ENCODE assay signal across 2 cellular contexts in the genomic region with DNA sequence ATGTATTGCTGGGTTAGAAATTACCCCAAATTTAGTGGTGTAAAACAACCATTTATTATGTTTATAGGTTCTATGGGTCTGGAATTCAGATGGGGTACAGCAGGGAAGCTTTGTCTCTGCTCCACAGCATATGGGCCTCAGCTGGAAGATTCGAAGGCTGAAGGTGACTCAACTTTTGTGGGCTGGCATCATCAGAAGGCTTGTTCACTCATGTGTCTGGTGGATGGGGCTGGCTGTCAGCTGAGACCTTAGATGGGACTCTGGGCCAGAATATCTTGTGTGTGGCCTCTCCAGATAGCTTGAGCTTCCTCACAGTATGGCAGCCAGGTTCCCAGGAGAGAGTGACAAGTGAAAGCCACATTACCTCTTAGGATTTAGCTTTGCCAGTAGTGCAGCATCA.
TF ChIP-seq lines count a peak whose summit lies in the region.

No MANE protein-coding gene starts in this region.

TF ChIP-seq in IMR-90, 13 proteins besides CTCF, POLR2A, EP300 and RAD21:
- TF ChIP-seq BHLHE40 (IDR thresholded peaks at IDR 0.05; ENCODE audit: low read depth, low read length), result no peak
- TF ChIP-seq MXI1 (IDR thresholded peaks at IDR 0.05; ENCODE audit: borderline replicate concordance, low read depth, low read length), result no peak
- no peak for TF ChIP-seq RFX5 (IDR thresholded peaks at IDR 0.05; ENCODE audit: low read depth, low read length)
- no peak for TF ChIP-seq NFE2L2 (IDR thresholded peaks at IDR 0.05; ENCODE audit: low read depth, low read length)
- TF ChIP-seq FOS (IDR thresholded peaks at IDR 0.05; ENCODE audit: low read depth, low read length), result no peak
TF ChIP-seq in IMR-90: peak in this region for 0.

TF ChIP-seq in HepG2, 621 proteins besides CTCF, POLR2A, EP300 and RAD21:
- TF ChIP-seq ZNF879 (CRISPR knock-in tag; IDR thresholded peaks at IDR 0.05) (no peak), PRPF4 (IDR thresholded peaks at IDR 0.05; ENCODE audit: low read depth, low read length, poor library complexity, severe bottlenecking) (no peak), HOXA3 (CRISPR knock-in tag; IDR thresholded peaks at IDR 0.05) (no peak), ZNF10 (CRISPR knock-in tag; IDR thresholded peaks at IDR 0.05; ENCODE audit: borderline replicate concordance, low read depth) (no peak), CENPT (CRISPR knock-in tag; IDR thresholded peaks at IDR 0.05; ENCODE audit: low read depth) (no peak)
- TF ChIP-seq, protein P1, sequence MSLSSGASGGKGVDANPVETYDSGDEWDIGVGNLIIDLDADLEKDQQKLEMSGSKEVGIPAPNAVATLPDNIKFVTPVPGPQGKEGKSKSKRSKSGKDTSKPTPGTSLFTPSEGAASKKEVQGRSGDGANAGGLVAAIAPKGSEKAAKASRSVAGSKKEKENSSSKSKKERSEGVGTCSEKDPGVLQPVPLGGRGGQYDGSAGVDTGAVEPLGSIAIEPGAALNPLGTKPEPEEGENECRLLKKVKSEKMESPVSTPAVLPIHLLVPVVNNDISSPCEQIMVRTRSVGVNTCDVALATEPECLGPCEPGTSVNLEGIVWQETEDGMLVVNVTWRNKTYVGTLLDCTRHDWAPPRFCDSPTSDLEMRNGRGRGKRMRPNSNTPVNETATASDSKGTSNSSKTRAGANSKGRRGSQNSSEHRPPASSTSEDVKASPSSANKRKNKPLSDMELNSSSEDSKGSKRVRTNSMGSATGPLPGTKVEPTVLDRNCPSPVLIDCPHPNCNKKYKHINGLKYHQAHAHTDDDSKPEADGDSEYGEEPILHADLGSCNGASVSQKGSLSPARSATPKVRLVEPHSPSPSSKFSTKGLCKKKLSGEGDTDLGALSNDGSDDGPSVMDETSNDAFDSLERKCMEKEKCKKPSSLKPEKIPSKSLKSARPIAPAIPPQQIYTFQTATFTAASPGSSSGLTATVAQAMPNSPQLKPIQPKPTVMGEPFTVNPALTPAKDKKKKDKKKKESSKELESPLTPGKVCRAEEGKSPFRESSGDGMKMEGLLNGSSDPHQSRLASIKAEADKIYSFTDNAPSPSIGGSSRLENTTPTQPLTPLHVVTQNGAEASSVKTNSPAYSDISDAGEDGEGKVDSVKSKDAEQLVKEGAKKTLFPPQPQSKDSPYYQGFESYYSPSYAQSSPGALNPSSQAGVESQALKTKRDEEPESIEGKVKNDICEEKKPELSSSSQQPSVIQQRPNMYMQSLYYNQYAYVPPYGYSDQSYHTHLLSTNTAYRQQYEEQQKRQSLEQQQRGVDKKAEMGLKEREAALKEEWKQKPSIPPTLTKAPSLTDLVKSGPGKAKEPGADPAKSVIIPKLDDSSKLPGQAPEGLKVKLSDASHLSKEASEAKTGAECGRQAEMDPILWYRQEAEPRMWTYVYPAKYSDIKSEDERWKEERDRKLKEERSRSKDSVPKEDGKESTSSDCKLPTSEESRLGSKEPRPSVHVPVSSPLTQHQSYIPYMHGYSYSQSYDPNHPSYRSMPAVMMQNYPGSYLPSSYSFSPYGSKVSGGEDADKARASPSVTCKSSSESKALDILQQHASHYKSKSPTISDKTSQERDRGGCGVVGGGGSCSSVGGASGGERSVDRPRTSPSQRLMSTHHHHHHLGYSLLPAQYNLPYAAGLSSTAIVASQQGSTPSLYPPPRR (CRISPR knock-in tag; IDR thresholded peaks at IDR 0.05; ENCODE audit: borderline replicate concordance), result no peak
- TF ChIP-seq, protein P2, sequence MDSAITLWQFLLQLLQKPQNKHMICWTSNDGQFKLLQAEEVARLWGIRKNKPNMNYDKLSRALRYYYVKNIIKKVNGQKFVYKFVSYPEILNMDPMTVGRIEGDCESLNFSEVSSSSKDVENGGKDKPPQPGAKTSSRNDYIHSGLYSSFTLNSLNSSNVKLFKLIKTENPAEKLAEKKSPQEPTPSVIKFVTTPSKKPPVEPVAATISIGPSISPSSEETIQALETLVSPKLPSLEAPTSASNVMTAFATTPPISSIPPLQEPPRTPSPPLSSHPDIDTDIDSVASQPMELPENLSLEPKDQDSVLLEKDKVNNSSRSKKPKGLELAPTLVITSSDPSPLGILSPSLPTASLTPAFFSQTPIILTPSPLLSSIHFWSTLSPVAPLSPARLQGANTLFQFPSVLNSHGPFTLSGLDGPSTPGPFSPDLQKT (CRISPR knock-in tag; IDR thresholded peaks at IDR 0.05; ENCODE audit: borderline replicate concordance), result no peak
- TF ChIP-seq, protein P3, sequence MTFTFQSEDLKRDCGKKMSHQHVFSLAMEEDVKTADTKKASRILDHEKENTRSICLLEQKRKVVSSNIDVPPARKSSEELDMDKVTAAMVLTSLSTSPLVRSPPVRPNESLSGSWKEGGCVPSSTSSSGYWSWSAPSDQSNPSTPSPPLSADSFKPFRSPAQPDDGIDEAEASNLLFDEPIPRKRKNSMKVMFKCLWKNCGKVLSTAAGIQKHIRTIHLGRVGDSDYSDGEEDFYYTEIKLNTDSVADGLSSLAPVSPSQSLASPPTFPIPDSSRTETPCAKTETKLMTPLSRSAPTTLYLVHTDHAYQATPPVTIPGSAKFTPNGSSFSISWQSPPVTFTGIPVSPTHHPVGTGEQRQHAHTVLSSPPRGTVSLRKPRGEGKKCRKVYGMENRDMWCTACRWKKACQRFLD (CRISPR knock-in tag; IDR thresholded peaks at IDR 0.05; ENCODE audit: borderline replicate concordance), result no peak
- TF ChIP-seq, protein P4, sequence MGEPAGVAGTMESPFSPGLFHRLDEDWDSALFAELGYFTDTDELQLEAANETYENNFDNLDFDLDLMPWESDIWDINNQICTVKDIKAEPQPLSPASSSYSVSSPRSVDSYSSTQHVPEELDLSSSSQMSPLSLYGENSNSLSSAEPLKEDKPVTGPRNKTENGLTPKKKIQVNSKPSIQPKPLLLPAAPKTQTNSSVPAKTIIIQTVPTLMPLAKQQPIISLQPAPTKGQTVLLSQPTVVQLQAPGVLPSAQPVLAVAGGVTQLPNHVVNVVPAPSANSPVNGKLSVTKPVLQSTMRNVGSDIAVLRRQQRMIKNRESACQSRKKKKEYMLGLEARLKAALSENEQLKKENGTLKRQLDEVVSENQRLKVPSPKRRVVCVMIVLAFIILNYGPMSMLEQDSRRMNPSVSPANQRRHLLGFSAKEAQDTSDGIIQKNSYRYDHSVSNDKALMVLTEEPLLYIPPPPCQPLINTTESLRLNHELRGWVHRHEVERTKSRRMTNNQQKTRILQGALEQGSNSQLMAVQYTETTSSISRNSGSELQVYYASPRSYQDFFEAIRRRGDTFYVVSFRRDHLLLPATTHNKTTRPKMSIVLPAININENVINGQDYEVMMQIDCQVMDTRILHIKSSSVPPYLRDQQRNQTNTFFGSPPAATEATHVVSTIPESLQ (CRISPR knock-in tag; conservative IDR thresholded peaks at IDR 0.05), result no peak
- TF ChIP-seq, protein P5, sequence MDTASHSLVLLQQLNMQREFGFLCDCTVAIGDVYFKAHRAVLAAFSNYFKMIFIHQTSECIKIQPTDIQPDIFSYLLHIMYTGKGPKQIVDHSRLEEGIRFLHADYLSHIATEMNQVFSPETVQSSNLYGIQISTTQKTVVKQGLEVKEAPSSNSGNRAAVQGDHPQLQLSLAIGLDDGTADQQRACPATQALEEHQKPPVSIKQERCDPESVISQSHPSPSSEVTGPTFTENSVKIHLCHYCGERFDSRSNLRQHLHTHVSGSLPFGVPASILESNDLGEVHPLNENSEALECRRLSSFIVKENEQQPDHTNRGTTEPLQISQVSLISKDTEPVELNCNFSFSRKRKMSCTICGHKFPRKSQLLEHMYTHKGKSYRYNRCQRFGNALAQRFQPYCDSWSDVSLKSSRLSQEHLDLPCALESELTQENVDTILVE (CRISPR knock-in tag; IDR thresholded peaks at IDR 0.05), result no peak
- TF ChIP-seq, protein P6, sequence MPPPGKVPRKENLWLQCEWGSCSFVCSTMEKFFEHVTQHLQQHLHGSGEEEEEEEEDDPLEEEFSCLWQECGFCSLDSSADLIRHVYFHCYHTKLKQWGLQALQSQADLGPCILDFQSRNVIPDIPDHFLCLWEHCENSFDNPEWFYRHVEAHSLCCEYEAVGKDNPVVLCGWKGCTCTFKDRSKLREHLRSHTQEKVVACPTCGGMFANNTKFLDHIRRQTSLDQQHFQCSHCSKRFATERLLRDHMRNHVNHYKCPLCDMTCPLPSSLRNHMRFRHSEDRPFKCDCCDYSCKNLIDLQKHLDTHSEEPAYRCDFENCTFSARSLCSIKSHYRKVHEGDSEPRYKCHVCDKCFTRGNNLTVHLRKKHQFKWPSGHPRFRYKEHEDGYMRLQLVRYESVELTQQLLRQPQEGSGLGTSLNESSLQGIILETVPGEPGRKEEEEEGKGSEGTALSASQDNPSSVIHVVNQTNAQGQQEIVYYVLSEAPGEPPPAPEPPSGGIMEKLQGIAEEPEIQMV (CRISPR knock-in tag; IDR thresholded peaks at IDR 0.05; ENCODE audit: low read depth), result no peak
- TF ChIP-seq, protein P7, sequence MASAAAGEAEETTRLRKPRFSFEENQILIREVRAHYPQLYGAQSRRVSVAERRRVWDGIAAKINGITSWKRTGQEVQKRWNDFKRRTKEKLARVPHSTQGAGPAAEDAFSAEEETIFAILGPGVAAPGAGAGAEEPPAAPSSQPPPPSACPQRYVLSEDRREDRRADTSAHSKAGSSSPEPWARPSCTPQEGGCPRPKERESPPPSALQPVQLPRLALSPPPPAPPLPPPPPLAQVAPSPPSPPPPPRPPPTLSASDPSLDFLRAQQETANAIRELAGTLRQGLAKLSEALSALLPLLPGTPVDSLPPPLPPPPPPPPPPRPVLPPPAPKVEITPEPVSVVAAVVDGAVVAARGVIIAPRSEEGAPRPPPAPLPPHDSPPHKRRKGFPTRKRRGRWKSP (CRISPR knock-in tag; IDR thresholded peaks at IDR 0.05), result no peak
- TF ChIP-seq, protein P8, sequence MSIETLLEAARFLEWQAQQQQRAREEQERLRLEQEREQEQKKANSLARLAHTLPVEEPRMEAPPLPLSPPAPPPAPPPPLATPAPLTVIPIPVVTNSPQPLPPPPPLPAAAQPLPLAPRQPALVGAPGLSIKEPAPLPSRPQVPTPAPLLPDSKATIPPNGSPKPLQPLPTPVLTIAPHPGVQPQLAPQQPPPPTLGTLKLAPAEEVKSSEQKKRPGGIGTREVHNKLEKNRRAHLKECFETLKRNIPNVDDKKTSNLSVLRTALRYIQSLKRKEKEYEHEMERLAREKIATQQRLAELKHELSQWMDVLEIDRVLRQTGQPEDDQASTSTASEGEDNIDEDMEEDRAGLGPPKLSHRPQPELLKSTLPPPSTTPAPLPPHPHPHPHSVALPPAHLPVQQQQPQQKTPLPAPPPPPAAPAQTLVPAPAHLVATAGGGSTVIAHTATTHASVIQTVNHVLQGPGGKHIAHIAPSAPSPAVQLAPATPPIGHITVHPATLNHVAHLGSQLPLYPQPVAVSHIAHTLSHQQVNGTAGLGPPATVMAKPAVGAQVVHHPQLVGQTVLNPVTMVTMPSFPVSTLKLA (IDR thresholded peaks at IDR 0.05), result no peak
